ENCODE assay signal across 8 cellular contexts in the genomic region with DNA sequence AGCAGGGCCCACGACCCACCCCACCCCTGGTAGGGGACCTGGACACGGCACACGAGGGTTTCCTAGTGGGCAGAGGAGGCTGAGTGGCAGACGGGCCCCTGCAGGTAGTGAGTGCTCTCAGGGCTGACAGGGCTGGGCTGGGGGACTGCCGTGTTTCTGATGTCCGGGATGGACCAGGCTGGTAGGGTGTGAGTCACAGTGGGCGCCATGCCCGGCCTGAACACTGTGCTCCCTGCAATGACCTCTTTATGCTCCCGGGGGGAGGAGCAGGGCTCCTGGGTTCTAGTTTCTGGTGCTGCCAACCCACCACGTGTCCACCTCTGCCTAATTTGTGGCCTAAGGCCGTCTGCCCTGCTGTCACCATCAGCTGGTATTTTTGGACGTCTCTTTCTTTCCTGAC. TPM values are rescaled to one million over a fixed set of nuclear protein-coding genes. Genes with fewer than 3 reads are reported as not detected.
DNase-seq lines count a peak whose midpoint lies in the region; ATAC-seq, FAIRE-seq and TF ChIP-seq lines count a peak whose summit lies in the region.

No MANE protein-coding gene starts in this region.

- TF ChIP-seq POLR2A in A549 (IDR thresholded peaks at IDR 0.05; ENCODE audit: low read length): no peak

- POLR2A ChIA-PET in A549 (lab: Yijun Ruan, JAX): no interaction called here

- peak overlapping the region; percentile 51; the same call in 1 of the 2 replicates for H3K9ac ChIP-seq in HUES64 (ENCODE audit: low read depth, low read length)
- peak overlapping the region; percentile 6 to 60 for H3K9ac ChIP-seq in colonic mucosa (ENCODE audit: low read depth in 2 of 2, low read length in 2 of 2)

- intact Hi-C loops in colonic mucosa (cut with DNase I): no loop called here
- intact Hi-C loops in tibial artery (cut with DNase I; ENCODE audit: low total_unique reads): no loop called here

- CTCF ChIA-PET in A549 (lab: Yijun Ruan, JAX): interaction anchor here (0.7 to 3.3 kb wide), 17 partner anchors 8 to 213 kb away, joined by 3 to 30 read pairs (median 4); no protein-coding TSS in a partner anchor

- no peaks in the 10 kb centered on the region for H3K9me3 ChIP-seq in A549
- H3K9me3 ChIP-seq in HUES64 (ENCODE audit: insufficient read depth, low read depth, low read length): no peaks in the 10 kb centered on the region
- no peaks in the 10 kb centered on the region for H3K9me3 ChIP-seq in colonic mucosa
- H3K9me3 ChIP-seq in tibial artery: no peaks in the 10 kb centered on the region

- FAIRE-seq in A549 (lab: Jason Lieb, UNC): no peak

- H3K27me3 ChIP-seq in HUES64 (ENCODE audit: insufficient read depth, low read length) (no peaks in the 10 kb centered on the region), colonic mucosa (no peaks in the 10 kb centered on the region), tibial artery (no peaks in the 10 kb centered on the region)

- no peak for TF ChIP-seq RAD21 in A549 (conservative IDR thresholded peaks at IDR 0.05 in 1 of 2, IDR thresholded peaks at IDR 0.05 in 1 of 2)

- peak overlapping the region; percentile 60 for H3K4me3 ChIP-seq in A549
- peak overlapping the region; percentile 59 for H3K4me3 ChIP-seq in HUES64 (ENCODE audit: low read length)
- H3K4me3 ChIP-seq in colonic mucosa: no peak overlapping the region
- peak overlapping the region; percentile 52 to 53 for H3K4me3 ChIP-seq in tibial artery

- ATAC-seq in A549 (peak; percentile 65 to 84), left lobe of liver (peak; percentile 63), HG02759 (IDR thresholded peaks at IDR 0.05; ENCODE audit: unreplicated experiment) (no peak), HG03139 (IDR thresholded peaks at IDR 0.05; ENCODE audit: unreplicated experiment) (no peak)

- WGBS in A549 (ENCODE audit: missing lambda C conversion rate): under 1% methylated on average over 8 of the region's 12 CpGs
- WGBS in HUES64: 34% methylated on average over 12 of the region's 12 CpGs

- H3K4me2 ChIP-seq in A549: peak overlapping the region; percentile 83

- TF ChIP-seq CTCF in A549 (IDR thresholded peaks at IDR 0.05) (no peak), colonic mucosa (IDR thresholded peaks at IDR 0.05) (no peak), tibial artery (IDR thresholded peaks at IDR 0.05) (no peak)

- no peak for TF ChIP-seq EP300 in A549 (IDR thresholded peaks at IDR 0.05)

- H3K27ac ChIP-seq in A549 (peak overlapping the region; percentile 78 to 96), HUES64 (ENCODE audit: low read depth, low read length) (peak overlapping the region; percentile 6; the same call in 1 of the 2 replicates), colonic mucosa (no peak overlapping the region), tibial artery (peak overlapping the region; percentile 79 to 84)

- peaks cover 15% of the 10 kb centered on the region for H3K36me3 ChIP-seq in HUES64 (ENCODE audit: insufficient read depth, low read length)
- H3K36me3 ChIP-seq in colonic mucosa: no peaks in the 10 kb centered on the region
- peaks cover 11 to 18% (median 14%) of the 10 kb centered on the region in 3 donors for H3K36me3 ChIP-seq in tibial artery

- DNase-seq in A549 (ENCODE audit: low read depth in 1 of 2, low spot score in 1 of 2) (peak; percentile 79 to 97), colonic mucosa (no peak), left lobe of liver (ENCODE audit: low spot score) (no peak), tibial artery (peak; percentile 92 to 98)
- DNase-seq in stimulated activated CD4-positive, alpha-beta T cell treated with anti-CD3 and anti-CD28 coated beads, Interleukin-2, amount 100 ng/mL, for 48 hours: no peak

- H3K4me1 ChIP-seq in A549: peaks cover 61% of the 10 kb centered on the region
- H3K4me1 ChIP-seq in HUES64 (ENCODE audit: insufficient read depth, low read length): peaks cover 55% of the 10 kb centered on the region
- H3K4me1 ChIP-seq in colonic mucosa: no peaks in the 10 kb centered on the region
- H3K4me1 ChIP-seq in tibial artery: peaks cover 0 to 76% (median 54%) of the 10 kb centered on the region in 4 donors

TF ChIP-seq in A549, 52 proteins besides CTCF, POLR2A, EP300 and RAD21 (continues in another document):
- TF ChIP-seq ZC3H11A (IDR thresholded peaks at IDR 0.05) (no peak), EHMT2 (IDR thresholded peaks at IDR 0.05; ENCODE audit: low read depth) (no peak), FOSL2 (IDR thresholded peaks at IDR 0.05) (peak; percentile 46; the same call in 1 of the 2 replicates), FOSL2 (CRISPR knock-in tag; IDR thresholded peaks at IDR 0.05) (peak; percentile 84), JUN (IDR thresholded peaks at IDR 0.05) (peak in 1 of 2 experiments; percentile 47; a peak in 1 of 5 replicates), MAZ (IDR thresholded peaks at IDR 0.05; ENCODE audit: borderline replicate concordance, low read depth, low read length) (no peak), MAFK (IDR thresholded peaks at IDR 0.05; ENCODE audit: partially characterized antibody) (no peak), POLR2AphosphoS2 (conservative IDR thresholded peaks at IDR 0.05; ENCODE audit: low read length) (no peak), ESRRA (IDR thresholded peaks at IDR 0.05; ENCODE audit: borderline replicate concordance, low read length) (no peak), HEYL (CRISPR knock-in tag; IDR thresholded peaks at IDR 0.05) (no peak), JUNB (IDR thresholded peaks at IDR 0.05) (0 out of 2 replicates have a peak, but pooled peaks have one; percentile 42), TP53 (CRISPR knock-in tag; IDR thresholded peaks at IDR 0.05) (0 out of 2 replicates have a peak, but pooled peaks have one; percentile 23), KDM1A (IDR thresholded peaks at IDR 0.05; ENCODE audit: low read depth) (no peak), HOXA7 (CRISPR knock-in tag; IDR thresholded peaks at IDR 0.05) (no peak), GATA3 (IDR thresholded peaks at IDR 0.05; ENCODE audit: borderline replicate concordance) (peak; percentile 58; the same call in 1 of the 2 replicates), NR3C1 (IDR thresholded peaks at IDR 0.05) (no peak), RNF2 (IDR thresholded peaks at IDR 0.05; ENCODE audit: borderline replicate concordance, low read depth) (no peak), KDM5A (IDR thresholded peaks at IDR 0.05) (no peak), MAX (IDR thresholded peaks at IDR 0.05) (peak; percentile 92), ATOH8 (CRISPR knock-in tag; IDR thresholded peaks at IDR 0.05; ENCODE audit: low read depth) (no peak), RFX5 (IDR thresholded peaks at IDR 0.05) (no peak), NPAS2 (CRISPR knock-in tag; IDR thresholded peaks at IDR 0.05; ENCODE audit: borderline replicate concordance) (no peak), BHLHE40 (IDR thresholded peaks at IDR 0.05; ENCODE audit: low read depth, low read length) (no peak), HDAC2 (IDR thresholded peaks at IDR 0.05) (no peak), ZFP36 (IDR thresholded peaks at IDR 0.05; ENCODE audit: borderline replicate concordance, partially characterized antibody) (no peak), RARB (CRISPR knock-in tag; IDR thresholded peaks at IDR 0.05) (peak; percentile 88; the same call in 1 of the 2 replicates), HMGXB4 (CRISPR knock-in tag; IDR thresholded peaks at IDR 0.05; ENCODE audit: borderline replicate concordance) (no peak), RCOR1 (IDR thresholded peaks at IDR 0.05; ENCODE audit: low read depth, low read length) (no peak), PHF8 (IDR thresholded peaks at IDR 0.05; ENCODE audit: borderline replicate concordance, low read depth) (no peak), FOSB (CRISPR knock-in tag; IDR thresholded peaks at IDR 0.05) (no peak)
- TF ChIP-seq, protein P1, sequence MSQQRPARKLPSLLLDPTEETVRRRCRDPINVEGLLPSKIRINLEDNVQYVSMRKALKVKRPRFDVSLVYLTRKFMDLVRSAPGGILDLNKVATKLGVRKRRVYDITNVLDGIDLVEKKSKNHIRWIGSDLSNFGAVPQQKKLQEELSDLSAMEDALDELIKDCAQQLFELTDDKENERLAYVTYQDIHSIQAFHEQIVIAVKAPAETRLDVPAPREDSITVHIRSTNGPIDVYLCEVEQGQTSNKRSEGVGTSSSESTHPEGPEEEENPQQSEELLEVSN (IDR thresholded peaks at IDR 0.05; ENCODE audit: borderline replicate concordance, low read depth): 0 out of 2 replicates have a peak, but pooled peaks have one; percentile 55

RNA-seq across cellular contexts. Expression of gene ARHGAP23, which starts 26.3 kb away (rescaled TPM):
- polyA plus RNA-seq in A549 (2011; rRNA removed) (4.8 and 5.5 TPM in 2 replicates), A549 (2017; fragmentation: RNase III; extraction: RNeasy Plus Mini Kit Qiagen cat#74134 plus additional on column Dnase treatment) (32.5 to 46.0 TPM (median 32.6 TPM) in 3 replicates)
- 7.7 and 9.3 TPM in 2 replicates for polyA plus RNA-seq in A549 (2012; cell fraction: cytosol; rRNA removed)
- polyA plus RNA-seq in A549 (2012; cell fraction: nucleus; rRNA removed): 13.6 and 17.6 TPM in 2 replicates
- polyA minus RNA-seq in A549 (2011; rRNA and poly(A)+ RNA removed): 7.1 and 11.2 TPM in 2 replicates
- 39.3 TPM for polyA plus RNA-seq in HUES64 (2013, experiment 1 of 2)
- 29.3 TPM for polyA plus RNA-seq in HUES64 (2013, experiment 2 of 2)
- total RNA-seq in colonic mucosa (10 to 100 TPM in 1 of 2 donors, 1 to 10 TPM in 1; 4.0 to 14.1 TPM), left lobe of liver (3.3 TPM)

Comparison
In these comparisons a context has a peak if more than half of its experiments do, and no peak if none do; other contexts are left out.
1. ATAC-seq: peak in A549 (2 of 2) and left lobe of liver (single experiment); none in HG02759 (single experiment) and HG03139 (single experiment).
2. DNase-seq: peak in A549 (2 of 2) and tibial artery (2 of 2); none in colonic mucosa (single experiment), left lobe of liver (single experiment) and stimulated activated CD4-positive, alpha-beta T cell treated with anti-CD3 and anti-CD28 coated beads, Interleukin-2, amount 100 ng/mL, for 48 hours (0 of 2).